Comparison of ENCODE assay signal across 9 cellular contexts in genomic region chr7:77266162-77266807, GRCh38.
DNase-seq lines count a peak whose midpoint lies in the region; ATAC-seq and TF ChIP-seq lines count a peak whose summit lies in the region.
"Had no signal": no experiment of that assay in that cellular context is flagged by ENCODE, and none has a peak within 500 bp of the region (broad histone marks: within the 10 kb centered on the region; RNA-seq: fewer than 3 reads in every experiment).

No MANE protein-coding gene starts in this region.

- H3K27me3 Mint-ChIP-seq in activated T-helper 2 cell treated with anti-CD3 and anti-CD28 coated beads, Interferon-gamma antibody, Interleukin-2, Interleukin-4, amounts not matched to agents 10 μg/mL and 5 μg/mL and 100 μg/mL, durations not matched to agents 14 hours and 24 hours and 36 hours (ENCODE audit: low read depth), result peaks cover 3% of the 10 kb centered on the region
- H3K27me3 Mint-ChIP-seq: T-helper 17 cell had no signal

- peak; percentile 65 for DNase-seq in GM20000 (ENCODE audit: low spot score)
- DNase-seq in activated T-helper 2 cell treated with anti-CD3 and anti-CD28 coated beads, Interferon-gamma antibody, Interleukin-2, Interleukin-4, amounts not matched to agents 10 μg/mL and 5 μg/mL and 100 μg/mL, durations not matched to agents 14 hours and 24 hours and 36 hours (ENCODE audit: low spot score), result no peak
- no peak for DNase-seq in RWPE1 (ENCODE audit: low spot score)
- DNase-seq in stimulated activated CD4-positive, alpha-beta T cell treated with anti-CD3 and anti-CD28 coated beads, Interleukin-2, amount 100 ng/mL, for 48 hours, result no peak
- DNase-seq in stimulated activated CD4-positive, alpha-beta T cell treated with anti-CD3 and anti-CD28 coated beads, Interleukin-12 subunit alpha, Interleukin-12 subunit beta, amount 100 ng/mL, for 4 hours, result no peak
- DNase-seq: T-helper 17 cell had no signal

- H3K36me3 Mint-ChIP-seq in activated T-helper 2 cell treated with anti-CD3 and anti-CD28 coated beads, Interferon-gamma antibody, Interleukin-2, Interleukin-4, amounts not matched to agents 10 μg/mL and 5 μg/mL and 100 μg/mL, durations not matched to agents 14 hours and 24 hours and 36 hours (ENCODE audit: low read depth), result peaks cover 10% of the 10 kb centered on the region

- no peak overlapping the region for H3K27ac ChIP-seq in RWPE1

- no peak overlapping the region for H3K4me3 Mint-ChIP-seq in activated T-helper 2 cell treated with anti-CD3 and anti-CD28 coated beads, Interferon-gamma antibody, Interleukin-2, Interleukin-4, amounts not matched to agents 10 μg/mL and 5 μg/mL and 100 μg/mL, durations not matched to agents 14 hours and 24 hours and 36 hours (ENCODE audit: low read depth)
- H3K4me3 Mint-ChIP-seq: T-helper 17 cell had no signal

- intact Hi-C loops in activated T-helper 2 cell treated with anti-CD3 and anti-CD28 coated beads, Interferon-gamma antibody, Interleukin-2, Interleukin-4, amounts not matched to agents 10 μg/mL and 5 μg/mL and 100 μg/mL, durations not matched to agents 14 hours and 24 hours and 36 hours (cut with micrococcal nuclease), result loop anchor here (1.0 to 5.0 kb wide), 6 partner anchors 19 to 271 kb away; partner anchors contain the start of genes GSAP and PTPN12

- CTCF ChIA-PET in RWPE1 (lab: Yijun Ruan, JAX), result no interaction called here

- H3K27ac Mint-ChIP-seq in activated T-helper 2 cell treated with anti-CD3 and anti-CD28 coated beads, Interferon-gamma antibody, Interleukin-2, Interleukin-4, amounts not matched to agents 10 μg/mL and 5 μg/mL and 100 μg/mL, durations not matched to agents 14 hours and 24 hours and 36 hours, result peak overlapping the region; percentile 71
- H3K27ac Mint-ChIP-seq: T-helper 17 cell had no signal

- no peaks in the 10 kb centered on the region for H3K9me3 Mint-ChIP-seq in activated T-helper 2 cell treated with anti-CD3 and anti-CD28 coated beads, Interferon-gamma antibody, Interleukin-2, Interleukin-4, amounts not matched to agents 10 μg/mL and 5 μg/mL and 100 μg/mL, durations not matched to agents 14 hours and 24 hours and 36 hours

- H3K4me1 Mint-ChIP-seq in activated T-helper 2 cell treated with anti-CD3 and anti-CD28 coated beads, Interferon-gamma antibody, Interleukin-2, Interleukin-4, amounts not matched to agents 10 μg/mL and 5 μg/mL and 100 μg/mL, durations not matched to agents 14 hours and 24 hours and 36 hours (ENCODE audit: low read depth), result peaks cover 26% of the 10 kb centered on the region

- POLR2A ChIA-PET in RWPE1 (lab: Yijun Ruan, JAX; ENCODE audit: low non-redundant PET), result interaction anchor here (0.6 kb wide), 1 partner anchor 44 kb away, joined by 6 read pairs; no protein-coding TSS in a partner anchor

- ATAC-seq in GM18519 (IDR thresholded peaks at IDR 0.05; ENCODE audit: low FRiP score, unreplicated experiment) (peak; percentile 93), HG03103 (IDR thresholded peaks at IDR 0.05; ENCODE audit: low read depth, unreplicated experiment) (peak; percentile 86), GM19324 (IDR thresholded peaks at IDR 0.05; ENCODE audit: low FRiP score, unreplicated experiment) (no peak)
- ATAC-seq: T-helper 17 cell had no signal

- TF ChIP-seq CTCF in GM20000 (IDR thresholded peaks at IDR 0.05; ENCODE audit: extremely low read depth, missing control alignments) (no peak), RWPE1 (conservative IDR thresholded peaks at IDR 0.05; ENCODE audit: low read depth) (no peak)
